2 cellular contexts compared by ENCODE assay signal in the genomic region with DNA sequence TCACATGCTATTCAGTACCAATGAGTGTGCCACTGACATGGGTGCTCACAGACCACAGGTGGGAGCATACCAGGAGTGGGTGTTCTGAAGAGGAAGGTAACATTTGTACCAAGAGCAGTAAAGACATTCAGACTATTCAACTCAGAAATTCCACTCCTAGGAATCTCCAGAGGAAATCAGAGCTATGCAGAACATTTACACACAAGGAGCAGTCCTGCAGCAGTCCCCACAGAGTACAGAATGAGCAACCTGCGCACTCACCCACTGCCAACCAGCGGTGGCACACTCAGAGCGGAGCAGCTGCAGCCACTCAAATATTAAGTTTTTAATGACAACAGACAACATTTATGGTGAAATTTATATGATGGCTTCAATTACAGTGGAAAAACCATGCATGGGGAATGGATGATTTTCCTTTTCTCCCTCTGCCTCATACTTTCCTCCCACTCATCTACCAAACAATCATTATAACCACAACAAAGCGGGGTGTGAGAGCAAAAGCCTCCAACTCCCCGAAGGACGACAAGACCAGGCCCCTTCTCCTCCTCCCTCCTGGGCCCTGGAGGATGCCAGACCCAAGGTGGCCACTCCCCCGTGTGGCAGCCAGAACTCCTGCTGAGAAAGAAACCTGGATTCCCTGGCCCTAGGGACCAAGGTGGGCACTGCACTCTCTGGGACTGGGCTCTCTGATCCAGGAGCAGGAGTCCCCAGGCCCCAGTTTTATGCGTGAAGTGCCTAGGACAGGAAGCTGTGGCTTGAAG.
A peak's percentile ranks its signal among the peaks of the same experiment; 100 is the strongest.
TF ChIP-seq lines count a peak whose summit lies in the region.

No MANE protein-coding gene starts in this region.

TF ChIP-seq in HCT116, 20 proteins besides CTCF, POLR2A, EP300 and RAD21:
- TF ChIP-seq, protein P1, sequence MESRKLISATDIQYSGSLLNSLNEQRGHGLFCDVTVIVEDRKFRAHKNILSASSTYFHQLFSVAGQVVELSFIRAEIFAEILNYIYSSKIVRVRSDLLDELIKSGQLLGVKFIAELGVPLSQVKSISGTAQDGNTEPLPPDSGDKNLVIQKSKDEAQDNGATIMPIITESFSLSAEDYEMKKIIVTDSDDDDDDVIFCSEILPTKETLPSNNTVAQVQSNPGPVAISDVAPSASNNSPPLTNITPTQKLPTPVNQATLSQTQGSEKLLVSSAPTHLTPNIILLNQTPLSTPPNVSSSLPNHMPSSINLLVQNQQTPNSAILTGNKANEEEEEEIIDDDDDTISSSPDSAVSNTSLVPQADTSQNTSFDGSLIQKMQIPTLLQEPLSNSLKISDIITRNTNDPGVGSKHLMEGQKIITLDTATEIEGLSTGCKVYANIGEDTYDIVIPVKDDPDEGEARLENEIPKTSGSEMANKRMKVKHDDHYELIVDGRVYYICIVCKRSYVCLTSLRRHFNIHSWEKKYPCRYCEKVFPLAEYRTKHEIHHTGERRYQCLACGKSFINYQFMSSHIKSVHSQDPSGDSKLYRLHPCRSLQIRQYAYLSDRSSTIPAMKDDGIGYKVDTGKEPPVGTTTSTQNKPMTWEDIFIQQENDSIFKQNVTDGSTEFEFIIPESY (IDR thresholded peaks at IDR 0.05; ENCODE audit: extremely low read depth, insufficient replicate concordance, low read length): no peak
- TF ChIP-seq SRF (IDR thresholded peaks at IDR 0.05; ENCODE audit: low read depth) (no peak), JUND (IDR thresholded peaks at IDR 0.05) (no peak), ZFX (IDR thresholded peaks at IDR 0.05) (no peak), FOSL1 (IDR thresholded peaks at IDR 0.05; ENCODE audit: low read depth) (no peak), CBX3 (IDR thresholded peaks at IDR 0.05; ENCODE audit: low read depth) (no peak), ELF1 (IDR thresholded peaks at IDR 0.05; ENCODE audit: borderline replicate concordance, low read depth) (no peak), SIN3A (IDR thresholded peaks at IDR 0.05; ENCODE audit: low read depth) (no peak), SP1 (IDR thresholded peaks at IDR 0.05; ENCODE audit: low read depth) (no peak), ZNF274 (IDR thresholded peaks at IDR 0.05; ENCODE audit: low read depth, low read length) (no peak), TCF7L2 (IDR thresholded peaks at IDR 0.05; ENCODE audit: borderline replicate concordance, extremely low read depth, insufficient read depth, insufficient read length) (no peak), POLR2AphosphoS5 (IDR thresholded peaks at IDR 0.05; ENCODE audit: low read depth, low read length) (no peak), YY1 (IDR thresholded peaks at IDR 0.05; ENCODE audit: extremely low read depth, insufficient replicate concordance, low read depth, low read length) (no peak), EGR1 (IDR thresholded peaks at IDR 0.05; ENCODE audit: low read depth) (no peak), CEBPB (IDR thresholded peaks at IDR 0.05; ENCODE audit: low read depth) (no peak), EZH2phosphoT487 (IDR thresholded peaks at IDR 0.05; ENCODE audit: borderline replicate concordance) (no peak)
TF ChIP-seq in HCT116: peak in this region for 0.

TF ChIP-seq in HepG2, 621 proteins besides CTCF, POLR2A, EP300 and RAD21 (continued from another document):
- TF ChIP-seq AHR (CRISPR knock-in tag; IDR thresholded peaks at IDR 0.05) (0 out of 2 replicates have a peak, but pooled peaks have one; percentile 43), HNRNPUL1 (IDR thresholded peaks at IDR 0.05; ENCODE audit: low read depth, low read length) (no peak), TEAD3 (CRISPR knock-in tag; optimal IDR thresholded peaks at IDR 0.05; ENCODE audit: borderline replicate concordance) (peak; percentile 8), STAG1 (CRISPR knock-in tag; IDR thresholded peaks at IDR 0.05) (peak; percentile 34; the same call in 1 of the 2 replicates), RBFOX2 (IDR thresholded peaks at IDR 0.05; ENCODE audit: low read depth, low read length) (peak; percentile 18; the same call in 1 of the 2 replicates)
- TF ChIP-seq, protein P2, sequence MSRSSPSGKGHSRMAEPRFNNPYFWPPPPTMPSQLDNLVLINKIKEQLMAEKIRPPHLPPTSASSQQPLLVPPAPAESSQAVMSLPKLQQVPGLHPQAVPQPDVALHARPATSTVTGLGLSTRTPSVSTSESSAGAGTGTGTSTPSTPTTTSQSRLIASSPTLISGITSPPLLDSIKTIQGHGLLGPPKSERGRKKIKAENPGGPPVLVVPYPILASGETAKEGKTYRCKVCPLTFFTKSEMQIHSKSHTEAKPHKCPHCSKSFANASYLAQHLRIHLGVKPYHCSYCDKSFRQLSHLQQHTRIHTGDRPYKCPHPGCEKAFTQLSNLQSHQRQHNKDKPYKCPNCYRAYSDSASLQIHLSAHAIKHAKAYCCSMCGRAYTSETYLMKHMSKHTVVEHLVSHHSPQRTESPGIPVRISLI (CRISPR knock-in tag; IDR thresholded peaks at IDR 0.05; ENCODE audit: borderline replicate concordance): no peak
